In the genomic region with DNA sequence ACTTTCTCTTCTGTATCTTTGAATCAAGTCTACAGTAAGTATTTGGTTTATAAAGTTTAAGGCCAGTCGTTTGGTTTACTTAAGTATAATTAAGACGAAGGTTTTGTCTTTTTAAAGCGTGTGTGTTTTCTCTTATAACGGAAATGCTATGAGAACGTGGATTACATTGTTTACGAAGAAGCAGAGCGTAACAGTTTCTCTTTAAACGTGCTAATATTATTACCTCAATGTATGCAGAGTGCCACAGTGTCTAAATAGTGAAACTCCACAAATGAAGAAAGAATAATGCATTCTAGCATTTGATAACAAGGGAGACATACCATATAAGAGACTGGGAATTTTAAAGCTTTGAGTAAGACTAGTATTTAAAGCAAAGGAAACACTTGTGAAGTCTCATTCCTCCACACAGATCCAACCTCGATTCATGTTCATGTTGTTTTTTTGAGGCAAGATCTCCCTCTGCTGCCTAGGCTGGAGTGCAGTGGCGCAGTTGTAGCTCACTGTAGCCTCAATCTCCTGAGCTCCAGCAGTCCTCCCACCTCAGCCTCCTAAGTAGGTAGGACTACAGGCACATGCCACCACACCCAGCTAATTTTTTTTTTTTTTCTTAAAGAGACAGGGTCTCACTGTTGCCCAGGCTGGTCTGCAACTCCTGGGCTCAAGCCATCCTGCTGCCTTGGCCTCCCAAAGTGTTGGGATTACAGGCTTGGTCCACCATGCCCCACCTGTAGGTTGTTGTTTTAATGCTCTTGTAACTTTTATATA, we compare ENCODE assay signal across 1 cellular context.
TF ChIP-seq lines count a peak whose summit lies in the region.

No MANE protein-coding gene starts in this region.

TF ChIP-seq in H1, 55 proteins besides CTCF, POLR2A, EP300 and RAD21:
- no peak for TF ChIP-seq USF2 (IDR thresholded peaks at IDR 0.05; ENCODE audit: low read length)
- no peak for TF ChIP-seq KDM5A (IDR thresholded peaks at IDR 0.05; ENCODE audit: low read length)
- TF ChIP-seq YY1 (IDR thresholded peaks at IDR 0.05; ENCODE audit: low read depth, low read length) = no peak
